In genomic region chr10:101693701-101694055, GRCh38 we compare ENCODE assay signal across 8 cellular contexts. TPM values are rescaled to one million over a fixed set of nuclear protein-coding genes. Genes with fewer than 3 reads are reported as not detected.
DNase-seq lines count a peak whose midpoint lies in the region; ATAC-seq, FAIRE-seq and TF ChIP-seq lines count a peak whose summit lies in the region.

No MANE protein-coding gene starts in this region.

- 0% methylated on average over 7 of the region's 7 CpGs for WGBS in GM12878 (ENCODE audit: insufficient coverage, insufficient replicate concordance, low lambda C conversion rate, missing lambda C conversion rate)

- TF ChIP-seq EP300 in GM12878 (IDR thresholded peaks at IDR 0.05; ENCODE audit: borderline replicate concordance in 1 of 2, control insufficient read depth in 1 of 2, low read depth in 2 of 2, low read length in 2 of 2): no peak

- no peaks in the 10 kb centered on the region for H3K9me3 Mint-ChIP-seq in activated CD4-positive, alpha-beta T cell treated with anti-CD3 and anti-CD28 coated beads, Interleukin-2, amount 10 ng/mL, durations not matched to agents 24 days and 14 days
- H3K9me3 Mint-ChIP-seq in stimulated activated naive CD8-positive, alpha-beta T cell treated with anti-CD3 and anti-CD28 coated beads, Interleukin-15, amount 100 ng/mL, for 72 hours: no peaks in the 10 kb centered on the region

- RAD21 ChIA-PET in GM12878 (lab: Charles Lee; ENCODE audit: unreplicated experiment): interaction anchor here (0.8 to 2.3 kb wide), 8 partner anchors 9 to 91 kb away, joined by 3 to 9 read pairs (median 4); no protein-coding TSS in a partner anchor

- H2AFZ ChIP-seq in GM12878 (ENCODE audit: control insufficient read depth, low read depth, low read length): peak overlapping the region; percentile 70

- H3K4me2 ChIP-seq in GM12878 (ENCODE audit: control insufficient read depth, insufficient read depth): peak overlapping the region; percentile 83

- peak overlapping the region; percentile 99 for H3K27ac Mint-ChIP-seq in activated CD4-positive, alpha-beta T cell treated with anti-CD3 and anti-CD28 coated beads, Interleukin-2, amount 10 ng/mL, durations not matched to agents 24 days and 14 days
- H3K27ac Mint-ChIP-seq in stimulated activated naive CD8-positive, alpha-beta T cell treated with anti-CD3 and anti-CD28 coated beads, Interleukin-15, amount 100 ng/mL, for 72 hours: peak overlapping the region; percentile 99 to 100

- H3K9me3 ChIP-seq in GM12878 (replicated peaks; ENCODE audit: control insufficient read depth, insufficient read depth, low read length): no peaks in the 10 kb centered on the region

- peaks cover 13% of the 10 kb centered on the region for H3K4me1 ChIP-seq in GM12878 (ENCODE audit: control insufficient read depth, insufficient read depth, low read length)

- H3K27me3 ChIP-seq in GM12878 (replicated peaks in 1 of 2; ENCODE audit: control insufficient read depth in 2 of 2, insufficient read depth in 2 of 2, low read length in 1 of 2): no peaks in the 10 kb centered on the region

- in situ Hi-C loops in GM12878 (cut with MboI): no loop called here

- H3K9ac ChIP-seq in GM12878 (ENCODE audit: control insufficient read depth, insufficient read depth, low read length): peak overlapping the region; percentile 94

- H3K36me3 Mint-ChIP-seq in activated CD4-positive, alpha-beta T cell treated with anti-CD3 and anti-CD28 coated beads, Interleukin-2, amount 10 ng/mL, durations not matched to agents 24 days and 14 days (ENCODE audit: low read depth): peaks cover 14% of the 10 kb centered on the region

- peak overlapping the region; percentile 98 for H3K4me3 Mint-ChIP-seq in activated CD4-positive, alpha-beta T cell treated with anti-CD3 and anti-CD28 coated beads, Interleukin-2, amount 10 ng/mL, durations not matched to agents 24 days and 14 days
- H3K4me3 Mint-ChIP-seq in stimulated activated naive CD8-positive, alpha-beta T cell treated with anti-CD3 and anti-CD28 coated beads, Interleukin-15, amount 100 ng/mL, for 72 hours: peak overlapping the region; percentile 96 to 98

- peaks cover 24% of the 10 kb centered on the region for H3K4me1 Mint-ChIP-seq in activated CD4-positive, alpha-beta T cell treated with anti-CD3 and anti-CD28 coated beads, Interleukin-2, amount 10 ng/mL, durations not matched to agents 24 days and 14 days
- H3K4me1 Mint-ChIP-seq in stimulated activated naive CD8-positive, alpha-beta T cell treated with anti-CD3 and anti-CD28 coated beads, Interleukin-15, amount 100 ng/mL, for 72 hours: peaks cover 63% of the 10 kb centered on the region

- POLR2A ChIA-PET in GM12878 (lab: Charles Lee): interaction anchor here (0.7 to 1.6 kb wide), 6 partner anchors 8 to 373 kb away, joined by 3 to 5 read pairs (median 4); partner anchors contain the start of gene OGA

- SMC1A ChIA-PET in GM12878 (lab: Charles Lee; ENCODE audit: uncharacterized antibody, unreplicated experiment): interaction anchor here (0.6 to 2.7 kb wide), 13 partner anchors 9 to 363 kb away, joined by 3 to 12 read pairs (median 4); partner anchors contain the start of gene ARMH3

- intact Hi-C loops in activated CD4-positive, alpha-beta T cell treated with anti-CD3 and anti-CD28 coated beads, Interleukin-2, amount 10 ng/mL, durations not matched to agents 24 days and 14 days (cut with micrococcal nuclease): loop anchor here (1.0 to 10.0 kb wide), 6 partner anchors 10 to 339 kb away; partner anchors contain the start of genes BTRC, DPCD, OGA and POLL
- intact Hi-C loops in GM12878 (cut with micrococcal nuclease; ENCODE audit: unreplicated experiment): loop anchor here (5.0 kb wide), 1 partner anchor 89 kb away; the partner anchor contains the start of gene NPM3

- FAIRE-seq in H54 (lab: Jason Lieb, UNC) (no peak), GM12878 (lab: Jason Lieb, UNC) (peak; percentile 13)

- no peaks in the 10 kb centered on the region for H3K36me3 ChIP-seq in GM12878 (ENCODE audit: control insufficient read depth in 2 of 2, insufficient read depth in 2 of 2, low read length in 1 of 2)

- H3K27ac ChIP-seq in GM12878 (ENCODE audit: control insufficient read depth, insufficient read depth): peak overlapping the region; percentile 91

- no peaks in the 10 kb centered on the region for H4K20me1 ChIP-seq in GM12878 (ENCODE audit: control insufficient read depth, insufficient read depth)

- peak; percentile 53 for ATAC-seq in GM12878
- ATAC-seq in stimulated activated naive CD8-positive, alpha-beta T cell treated with anti-CD3 and anti-CD28 coated beads, Interleukin-15, amount 100 ng/mL, for 72 hours: peak; percentile 51

- CTCF ChIA-PET in GM12878 (lab: Yijun Ruan, JAX): interaction anchor here (0.6 to 2.4 kb wide), 16 partner anchors 11 to 695 kb away, joined by 3 to 11 read pairs (median 4); partner anchors contain the start of gene NPM3

- H3K4me3 ChIP-seq in NB4 (ENCODE audit: low read depth, low read length) (peak overlapping the region; percentile 67), GM12878 (peak overlapping the region; percentile 98)

- BruUV-seq in GM12878 (replicated peaks; lab: Mats Ljungman, UMichigan): no TSS peak

- no peak for TF ChIP-seq CTCF in NB4 (IDR thresholded peaks at IDR 0.05; ENCODE audit: low read depth, low read length)
- TF ChIP-seq CTCF in GM12878 (IDR thresholded peaks at IDR 0.05 in 2 of 3, conservative IDR thresholded peaks at IDR 0.05 in 1 of 3; ENCODE audit: control insufficient read depth in 2 of 3, extremely low read depth in 1 of 3, insufficient read depth in 1 of 3, low read depth in 3 of 3, low read length in 3 of 3): no peak

- DNase-seq in activated CD4-positive, alpha-beta T cell treated with anti-CD3 and anti-CD28 coated beads, Interleukin-2, amount 10 ng/mL, durations not matched to agents 24 days and 14 days: no peak
- DNase-seq in activated CD4-positive, alpha-beta T cell treated with anti-CD3 and anti-CD28 coated beads, Interleukin-2, amount 50 U/mL, for 1 hour: no peak
- peak; percentile 34 for DNase-seq in H54 (ENCODE audit: insufficient read length, low spot score)
- peak; percentile 75 for DNase-seq in NB4 (ENCODE audit: low read depth)
- no peak for DNase-seq in GM12878 (ENCODE audit: low read depth, low spot score)
- DNase-seq in iris pigment epithelial cell (ENCODE audit: low read depth): peak; percentile 48
- no peak for DNase-seq in stimulated activated naive CD8-positive, alpha-beta T cell treated with anti-CD3 and anti-CD28 coated beads, Interleukin-15, amount 100 ng/mL, for 72 hours
- no peak for DNase-seq in medulla oblongata (ENCODE audit: extremely low spot score)

- H3K27me3 Mint-ChIP-seq in activated CD4-positive, alpha-beta T cell treated with anti-CD3 and anti-CD28 coated beads, Interleukin-2, amount 10 ng/mL, durations not matched to agents 24 days and 14 days: no peaks in the 10 kb centered on the region
- no peaks in the 10 kb centered on the region for H3K27me3 Mint-ChIP-seq in stimulated activated naive CD8-positive, alpha-beta T cell treated with anti-CD3 and anti-CD28 coated beads, Interleukin-15, amount 100 ng/mL, for 72 hours

- no peak for TF ChIP-seq RAD21 in GM12878 (IDR thresholded peaks at IDR 0.05; ENCODE audit: insufficient read depth, low read depth, low read length)

- TF ChIP-seq POLR2A in H54 (IDR thresholded peaks at IDR 0.05; ENCODE audit: low read depth, low read length) (no peak), NB4 (IDR thresholded peaks at IDR 0.05; ENCODE audit: extremely low read depth, insufficient read length) (no peak), GM12878 (IDR thresholded peaks at IDR 0.05; ENCODE audit: low read depth, low read length) (no peak)

- H3K79me2 ChIP-seq in GM12878 (ENCODE audit: control insufficient read depth, insufficient read depth, low read length): peaks cover 74% of the 10 kb centered on the region

TF ChIP-seq in GM12878, 131 proteins besides CTCF, POLR2A, EP300 and RAD21 (continues in another document):
- TF ChIP-seq BHLHE40 (IDR thresholded peaks at IDR 0.05; ENCODE audit: borderline replicate concordance in 1 of 2, low read depth in 2 of 2, low read length in 1 of 2) (0 out of 4 replicates have a peak, but pooled peaks of 1 of the 2 experiments have one; percentile 4), WRNIP1 (IDR thresholded peaks at IDR 0.05; ENCODE audit: borderline replicate concordance, low read depth, low read length) (no peak), MLLT1 (IDR thresholded peaks at IDR 0.05) (peak; percentile 43; the same call in 1 of the 2 replicates), ZNF384 (IDR thresholded peaks at IDR 0.05; ENCODE audit: borderline replicate concordance, low read depth, low read length) (no peak)

RNA-seq across cellular contexts. Expression of gene FBXW4, which starts 1.3 kb away (rescaled TPM):
- 28.4 and 32.0 TPM in 2 replicates for total RNA-seq in activated CD4-positive, alpha-beta T cell treated with anti-CD3 and anti-CD28 coated beads, Interleukin-2, amount 10 ng/mL, durations not matched to agents 24 days and 14 days
- total RNA-seq in GM12878 (2013; cell fraction: nucleolus; rRNA removed): 53.0 and 64.6 TPM in 2 replicates
- total RNA-seq in GM12878 (2014; rRNA removed) (28.5 and 29.2 TPM in 2 replicates), GM12878 (2014; rRNA removed; fragmentation: Illumina TruSeq; extraction: Trizol) (24.8 and 26.5 TPM in 2 replicates), GM12878 (2021) (38.7 and 41.9 TPM in 2 replicates)
- polyA plus RNA-seq in GM12878 (2011; ENCODE audit: low read depth): 14.9 TPM
- polyA plus RNA-seq in GM12878 (2011; rRNA removed) (27.8 and 38.2 TPM in 2 replicates), GM12878 (2014; fragmentation: Illumina TruSeq; extraction: Trizol) (37.2 and 42.0 TPM in 2 replicates), GM12878 (2014; fragmentation: Nextera tagmentation; extraction: Ambion mirVana) (10 to 100 TPM in 1 of 2 experiments, 1 to 10 TPM in 1; 5.7 to 11.5 TPM), GM12878 (2014; rRNA removed) (30.5 and 34.5 TPM in 2 replicates), GM12878 (2016; fragmentation: Nextera tagmentation; extraction: Ambion mirVana) (1 to 10 TPM; 7.4 to 9.3 TPM)
- 30.3 and 30.4 TPM in 2 replicates for polyA plus RNA-seq in GM12878 (2011; cell fraction: cytosol; rRNA removed)
- 27.5 and 28.0 TPM in 2 replicates for polyA plus RNA-seq in GM12878 (2011; cell fraction: nucleus; rRNA removed)
- 27.9 and 28.1 TPM in 2 replicates for polyA plus RNA-seq in GM12878 (2012)
- 165 and 166 TPM in 2 replicates for polyA minus RNA-seq in GM12878 (2011; rRNA and poly(A)+ RNA removed)
- 22.9 and 25.5 TPM in 2 replicates for polyA minus RNA-seq in GM12878 (2011; cell fraction: cytosol; rRNA and poly(A)+ RNA removed)
- 22.7 and 43.4 TPM in 2 replicates for polyA minus RNA-seq in GM12878 (2011; cell fraction: nucleus; rRNA and poly(A)+ RNA removed)

Comparison
In these comparisons a context has a peak if more than half of its experiments do, and no peak if none do; other contexts are left out.
1. DNase-seq: peak in H54 (single experiment), NB4 (single experiment) and iris pigment epithelial cell (single experiment); none in activated CD4-positive, alpha-beta T cell treated with anti-CD3 and anti-CD28 coated beads, Interleukin-2, amount 10 ng/mL, durations not matched to agents 24 days and 14 days (single experiment), activated CD4-positive, alpha-beta T cell treated with anti-CD3 and anti-CD28 coated beads, Interleukin-2, amount 50 U/mL, for 1 hour (single experiment), GM12878 (single experiment), stimulated activated naive CD8-positive, alpha-beta T cell treated with anti-CD3 and anti-CD28 coated beads, Interleukin-15, amount 100 ng/mL, for 72 hours (0 of 2) and medulla oblongata (single experiment).